In genomic region chr13:43880451-43880850, GRCh38 we compare ENCODE assay signal across 1 cellular context.
TF ChIP-seq lines count a peak whose summit lies in the region.

No MANE protein-coding gene starts in this region.

TF ChIP-seq in HepG2, 621 proteins besides CTCF, POLR2A, EP300 and RAD21 (continued from another document):
- TF ChIP-seq CBX2 (IDR thresholded peaks at IDR 0.05; ENCODE audit: low read depth, low read length) = no peak
- TF ChIP-seq CBX2 (CRISPR knock-in tag; IDR thresholded peaks at IDR 0.05; ENCODE audit: low read depth) = no peak
- no peak for TF ChIP-seq HOXD1 (CRISPR knock-in tag; IDR thresholded peaks at IDR 0.05)
- TF ChIP-seq KDM5B (CRISPR knock-in tag; IDR thresholded peaks at IDR 0.05; ENCODE audit: borderline replicate concordance) = no peak
- no peak for TF ChIP-seq MBD4 (IDR thresholded peaks at IDR 0.05; ENCODE audit: borderline replicate concordance, low read length)
- no peak for TF ChIP-seq SUZ12 (IDR thresholded peaks at IDR 0.05; ENCODE audit: low read depth, low read length)
- no peak for TF ChIP-seq ZFYVE20 (CRISPR knock-in tag; IDR thresholded peaks at IDR 0.05; ENCODE audit: borderline replicate concordance, low read depth)
- no peak for TF ChIP-seq ATRX (CRISPR knock-in tag; IDR thresholded peaks at IDR 0.05; ENCODE audit: borderline replicate concordance)
